1 cellular context compared by ENCODE assay signal in the genomic region with DNA sequence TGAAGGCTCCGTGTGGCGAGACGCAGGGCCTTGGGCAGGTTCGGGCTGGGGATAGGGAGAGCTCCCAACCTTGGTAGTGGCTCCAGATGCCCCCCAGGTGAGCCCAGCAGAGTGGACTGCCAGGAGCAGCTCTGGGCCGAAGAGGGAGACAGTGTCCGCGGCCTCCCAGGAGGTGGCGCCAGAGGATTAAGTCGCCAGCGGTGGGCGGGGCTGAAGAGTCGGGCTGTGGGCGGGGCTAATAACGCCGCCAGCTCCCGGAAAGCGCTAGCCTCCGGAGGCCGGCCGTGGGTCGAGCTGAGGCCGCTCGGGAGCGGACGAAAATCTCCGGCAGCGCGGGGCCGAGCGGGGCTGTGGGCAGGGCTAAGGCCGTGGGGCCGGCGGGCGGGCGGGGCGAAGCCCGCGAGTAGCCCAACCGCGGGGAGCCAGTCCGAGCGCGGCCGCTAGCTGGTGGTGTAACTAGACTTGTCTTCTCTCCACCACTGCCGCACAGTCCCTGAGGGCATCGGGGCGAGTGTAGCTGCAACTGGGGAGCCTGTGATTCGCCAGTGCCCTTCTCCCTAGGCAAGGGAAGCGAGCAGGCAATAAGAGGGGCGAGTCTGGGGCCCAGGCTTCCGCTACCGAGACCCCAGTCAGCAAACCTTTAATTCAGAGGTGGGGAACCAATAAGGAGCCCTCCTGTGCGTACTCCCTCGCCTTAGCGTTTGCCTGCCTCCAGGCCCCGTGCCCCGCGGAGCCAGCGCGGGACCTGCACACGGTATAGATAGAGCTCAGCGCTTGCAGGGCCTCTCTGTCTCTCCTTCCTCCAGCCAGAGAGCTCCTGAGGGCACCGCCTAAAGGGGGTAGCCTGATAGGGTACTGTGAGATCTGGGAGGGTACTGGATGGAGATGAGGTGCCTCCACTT.
TF ChIP-seq lines count a peak whose summit lies in the region.

No MANE protein-coding gene starts in this region.

TF ChIP-seq in IMR-90, 13 proteins besides CTCF, POLR2A, EP300 and RAD21 (continued from another document):
- TF ChIP-seq BHLHE40 (IDR thresholded peaks at IDR 0.05; ENCODE audit: low read depth, low read length), result no peak
- no peak for TF ChIP-seq MXI1 (IDR thresholded peaks at IDR 0.05; ENCODE audit: borderline replicate concordance, low read depth, low read length)
- TF ChIP-seq RCOR1 (IDR thresholded peaks at IDR 0.05; ENCODE audit: insufficient replicate concordance, low read length), result no peak
- TF ChIP-seq FOS (IDR thresholded peaks at IDR 0.05; ENCODE audit: low read depth, low read length), result no peak
- TF ChIP-seq, protein P1, sequence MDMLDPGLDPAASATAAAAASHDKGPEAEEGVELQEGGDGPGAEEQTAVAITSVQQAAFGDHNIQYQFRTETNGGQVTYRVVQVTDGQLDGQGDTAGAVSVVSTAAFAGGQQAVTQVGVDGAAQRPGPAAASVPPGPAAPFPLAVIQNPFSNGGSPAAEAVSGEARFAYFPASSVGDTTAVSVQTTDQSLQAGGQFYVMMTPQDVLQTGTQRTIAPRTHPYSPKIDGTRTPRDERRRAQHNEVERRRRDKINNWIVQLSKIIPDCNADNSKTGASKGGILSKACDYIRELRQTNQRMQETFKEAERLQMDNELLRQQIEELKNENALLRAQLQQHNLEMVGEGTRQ (IDR thresholded peaks at IDR 0.05; ENCODE audit: low read depth, low read length), result no peak
TF ChIP-seq in IMR-90: peak in this region for 3.
